1 cellular context compared by ENCODE assay signal in genomic region chr2:240913810-240914644, GRCh38.
TF ChIP-seq lines count a peak whose summit lies in the region.

No MANE protein-coding gene starts in this region.

TF ChIP-seq in HEK293, 187 proteins besides CTCF, POLR2A, EP300 and RAD21 (continued from another document):
- TF ChIP-seq GLIS2 (tag by site-specific recombination; IDR thresholded peaks at IDR 0.05), result 0 out of 2 replicates have a peak, but pooled peaks have one; percentile 18
- TF ChIP-seq ZNF704 (tag by site-specific recombination; IDR thresholded peaks at IDR 0.05), result no peak
- TF ChIP-seq ZNF423 (tag by site-specific recombination; IDR thresholded peaks at IDR 0.05), result no peak
- TF ChIP-seq ZNF426 (tag by site-specific recombination; IDR thresholded peaks at IDR 0.05), result no peak
- no peak for TF ChIP-seq REST (tag by site-specific recombination; IDR thresholded peaks at IDR 0.05)
- TF ChIP-seq ZNF645 (tag by site-specific recombination; IDR thresholded peaks at IDR 0.05), result no peak
